Comparison of ENCODE assay signal across 8 cellular contexts in the genomic region with DNA sequence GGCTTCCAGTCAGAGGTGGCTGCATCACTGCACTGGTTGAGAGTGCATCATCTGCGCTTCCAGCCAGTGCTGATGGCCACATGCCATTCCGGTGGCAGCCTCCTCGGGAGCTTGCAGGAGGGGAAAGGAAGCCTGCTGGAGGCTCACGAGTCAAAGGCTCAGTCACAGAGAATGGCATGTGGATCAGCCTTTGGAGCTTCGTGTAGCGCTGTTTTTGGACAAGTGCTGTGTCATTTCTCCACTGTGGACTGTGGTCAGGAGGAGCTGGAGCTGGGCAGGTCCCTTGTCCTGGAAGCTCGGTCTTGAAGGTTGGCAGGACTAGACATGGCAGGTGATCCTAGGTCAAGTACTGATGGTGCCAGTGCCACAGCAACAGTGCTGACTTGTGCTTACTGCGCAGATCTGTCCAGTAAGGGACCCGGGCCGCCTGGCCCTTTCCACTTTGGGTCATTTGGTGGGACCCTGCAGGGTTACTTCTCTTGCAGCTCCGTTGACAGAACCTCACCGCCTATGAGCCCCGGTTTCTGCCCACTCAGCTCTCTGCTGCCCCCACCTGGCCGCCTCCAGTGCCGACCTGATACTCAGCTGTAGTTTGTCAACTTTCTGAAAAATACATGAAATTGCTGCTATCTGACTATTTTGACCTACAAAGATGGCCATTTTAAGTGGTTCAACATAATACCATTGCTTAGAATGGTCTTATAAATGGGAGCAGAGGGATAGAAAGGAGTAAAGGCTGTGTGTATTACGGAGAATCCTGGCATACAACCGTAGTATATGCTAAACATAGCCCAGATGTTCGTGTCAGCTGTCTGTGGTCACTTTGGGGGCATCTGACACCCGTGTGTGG. TPM values are rescaled to one million over a fixed set of nuclear protein-coding genes. Genes with fewer than 3 reads are reported as not detected.
DNase-seq lines count a peak whose midpoint lies in the region; ATAC-seq and TF ChIP-seq lines count a peak whose summit lies in the region.

No MANE protein-coding gene starts in this region.

- ATAC-seq in DND-41 (ENCODE audit: insufficient read depth, low read depth) = peak; percentile 95
- ATAC-seq in GM18861 (IDR thresholded peaks at IDR 0.05; ENCODE audit: unreplicated experiment) = no peak

- peak overlapping the region; percentile 3; the same call in 1 of the 2 replicates for H3K4me2 ChIP-seq in DND-41 (ENCODE audit: insufficient read depth, low read length)

- peak; percentile 91 for TF ChIP-seq CTCF in DND-41 (IDR thresholded peaks at IDR 0.05; ENCODE audit: borderline replicate concordance, extremely low read depth, low read length, poor library complexity, severe bottlenecking)
- TF ChIP-seq CTCF in RWPE1 (conservative IDR thresholded peaks at IDR 0.05; ENCODE audit: low read depth) = peak; percentile 98
- TF ChIP-seq CTCF in foreskin fibroblast (IDR thresholded peaks at IDR 0.05; ENCODE audit: low read depth, low read length) = peak; percentile 97

- H3K27me3 ChIP-seq in DND-41 (ENCODE audit: insufficient read depth, low read length, poor library complexity) = no peaks in the 10 kb centered on the region

- H2AFZ ChIP-seq in DND-41 (ENCODE audit: low read depth, low read length) = peak overlapping the region; percentile 11; the same call in 1 of the 2 replicates

- DNase-seq in DND-41 (peak; percentile 75), HK-2 (ENCODE audit: unreplicated experiment) (peak; percentile 57), RWPE1 (ENCODE audit: low spot score) (peak; percentile 51), foreskin fibroblast (peak; percentile 44 to 81), occipital lobe (lab: John Stamatoyannopoulos, UW) (peak; percentile 48), stromal cell of bone marrow (ENCODE audit: low read depth) (peak; percentile 18)
- peak; percentile 58 for DNase-seq in activated T-helper 9 cell treated with anti-CD3 and anti-CD28 coated beads, Interleukin-2, amount 50 U/mL, for 16 hours (ENCODE audit: low read depth)

- H4K20me1 ChIP-seq in DND-41 (ENCODE audit: insufficient read depth, low read length) = no peaks in the 10 kb centered on the region

- CTCF ChIA-PET in RWPE1 (lab: Yijun Ruan, JAX) = interaction anchor here (0.5 to 1.8 kb wide), 44 partner anchors 9 to 501 kb away, joined by 3 to 10 read pairs (median 4); a partner anchor contains a TSS

- no peak overlapping the region for H3K9ac ChIP-seq in DND-41 (ENCODE audit: low read depth, low read length)

- H3K9me3 ChIP-seq in DND-41 (ENCODE audit: insufficient read depth, low read length, severe bottlenecking) = no peaks in the 10 kb centered on the region

- no peak overlapping the region for H3K27ac ChIP-seq in DND-41 (ENCODE audit: low read length)
- no peak overlapping the region for H3K27ac ChIP-seq in RWPE1

- H3K4me3 ChIP-seq in DND-41 (ENCODE audit: low read depth in 1 of 2, low read length in 2 of 2) = no peak overlapping the region
- no peak overlapping the region for H3K4me3 ChIP-seq in foreskin fibroblast (ENCODE audit: low read depth in 1 of 2, low read length in 2 of 2)

- H3K36me3 ChIP-seq in DND-41 (ENCODE audit: insufficient read depth, low read length) = no peaks in the 10 kb centered on the region

- POLR2A ChIA-PET in RWPE1 (lab: Yijun Ruan, JAX; ENCODE audit: low non-redundant PET) = interaction anchor here (0.7 kb wide), 1 partner anchor 138 kb away, joined by 3 read pairs; a partner anchor contains a TSS

- peaks cover 8% of the 10 kb centered on the region; the same call in 1 of the 2 replicates for H3K4me1 ChIP-seq in DND-41 (ENCODE audit: insufficient read depth, low read length)

- no peaks in the 10 kb centered on the region for H3K79me2 ChIP-seq in DND-41 (ENCODE audit: insufficient read depth, low read length)

RNA-seq across cellular contexts. Expression of a gene that starts 27.6 kb away (rescaled TPM):
- not detected for total RNA-seq in occipital lobe

Comparison
In these comparisons a context has a peak if more than half of its experiments do, and no peak if none do; other contexts are left out.
1. DNase-seq: peak in every context shown above with its lines; median percentile 75 in DND-41; 62 in foreskin fibroblast; 58 in activated T-helper 9 cell treated with anti-CD3 and anti-CD28 coated beads, Interleukin-2, amount 50 U/mL, for 16 hours; 57 in HK-2; 51 in RWPE1; 48 in occipital lobe; 18 in stromal cell of bone marrow.